In genomic region chr12:124792177-124792576, GRCh38 we compare ENCODE assay signal across 26 cellular contexts.
"Had no signal": no experiment of that assay in that cellular context is flagged by ENCODE, and none has a peak within 500 bp of the region (broad histone marks: within the 10 kb centered on the region; RNA-seq: fewer than 3 reads in every experiment).

No MANE protein-coding gene starts in this region.

- H2AFZ ChIP-seq: hepatocyte, neural progenitor cell, parathyroid adenoma had no signal

- H3K27ac Mint-ChIP-seq: endodermal cell; progenitor cell of endocrine pancreas; stimulated activated effector memory CD8-positive, alpha-beta T cell treated with anti-CD3 and anti-CD28 coated beads, Interleukin-12 subunit alpha, Interleukin-12 subunit beta, amount 100 ng/mL, for 72 hours had no signal

- H3K4me3 ChIP-seq: gastrocnemius medialis, heart left ventricle, hepatocyte, left ventricle myocardium inferior, lower lobe of right lung, neural progenitor cell, sigmoid colon, stomach, tibial artery had no signal

- H3K9me3 ChIP-seq: gastrocnemius medialis, heart left ventricle, left ventricle myocardium inferior, lower lobe of right lung, sigmoid colon, stomach, tibial artery had no signal

- H3K4me3 Mint-ChIP-seq: endodermal cell; nephron; neural progenitor cell; stimulated activated effector memory CD8-positive, alpha-beta T cell treated with anti-CD3 and anti-CD28 coated beads, Interleukin-12 subunit alpha, Interleukin-12 subunit beta, amount 100 ng/mL, for 72 hours; type B pancreatic cell had no signal

- H3K27me3 Mint-ChIP-seq: type B pancreatic cell had no signal

- H3K36me3 ChIP-seq: gastrocnemius medialis, neural progenitor cell had no signal

- H3K27ac ChIP-seq: epithelial cell of prostate, gastrocnemius medialis, heart left ventricle, hepatocyte, left ventricle myocardium inferior, lower lobe of right lung, neural progenitor cell, parathyroid adenoma, sigmoid colon, stomach, tibial artery had no signal

- H3K9ac ChIP-seq: neural progenitor cell, parathyroid adenoma had no signal

- DNase-seq: cerebellar nuclear complex; cortex of kidney; effector CD8-positive, alpha-beta T cell; endodermal cell; foreskin fibroblast; gastrocnemius medialis; heart left ventricle; kidney; left cardiac atrium; left ventricle myocardium inferior; lower lobe of right lung; sigmoid colon; stimulated activated CD4-positive, alpha-beta T cell treated with anti-CD3 and anti-CD28 coated beads, Interleukin-2, amount 100 ng/mL, for 24 hours; stimulated activated CD4-positive, alpha-beta T cell treated with anti-CD3 and anti-CD28 coated beads, Interleukin-4, amount 100 ng/mL, for 24 hours; stimulated activated naive CD4-positive, alpha-beta T cell treated with Interleukin-2 at 50 U/mL for 16 hours; stomach; tibial artery had no signal

- H3K4me1 ChIP-seq: lower lobe of right lung, parathyroid adenoma, tibial artery had no signal

- H3K9me3 Mint-ChIP-seq: endodermal cell; nephron; neural progenitor cell; stimulated activated effector memory CD8-positive, alpha-beta T cell treated with anti-CD3 and anti-CD28 coated beads, Interleukin-12 subunit alpha, Interleukin-12 subunit beta, amount 100 ng/mL, for 72 hours; type B pancreatic cell had no signal

- ATAC-seq: esophagus mucosa; gastrocnemius medialis; heart left ventricle; left cardiac atrium; lower lobe of right lung; stimulated activated effector memory CD8-positive, alpha-beta T cell treated with anti-CD3 and anti-CD28 coated beads, Interleukin-12 subunit alpha, Interleukin-12 subunit beta, amount 100 ng/mL, for 72 hours had no signal

- H3K36me3 Mint-ChIP-seq: stimulated activated effector memory CD8-positive, alpha-beta T cell treated with anti-CD3 and anti-CD28 coated beads, Interleukin-12 subunit alpha, Interleukin-12 subunit beta, amount 100 ng/mL, for 72 hours had no signal

- H3K4me2 ChIP-seq: hepatocyte, neural progenitor cell had no signal

- H3K27me3 ChIP-seq: gastrocnemius medialis, heart left ventricle, hepatocyte, neural progenitor cell, sigmoid colon, stomach, tibial artery had no signal
